ENCODE assay signal across 8 cellular contexts in the genomic region with DNA sequence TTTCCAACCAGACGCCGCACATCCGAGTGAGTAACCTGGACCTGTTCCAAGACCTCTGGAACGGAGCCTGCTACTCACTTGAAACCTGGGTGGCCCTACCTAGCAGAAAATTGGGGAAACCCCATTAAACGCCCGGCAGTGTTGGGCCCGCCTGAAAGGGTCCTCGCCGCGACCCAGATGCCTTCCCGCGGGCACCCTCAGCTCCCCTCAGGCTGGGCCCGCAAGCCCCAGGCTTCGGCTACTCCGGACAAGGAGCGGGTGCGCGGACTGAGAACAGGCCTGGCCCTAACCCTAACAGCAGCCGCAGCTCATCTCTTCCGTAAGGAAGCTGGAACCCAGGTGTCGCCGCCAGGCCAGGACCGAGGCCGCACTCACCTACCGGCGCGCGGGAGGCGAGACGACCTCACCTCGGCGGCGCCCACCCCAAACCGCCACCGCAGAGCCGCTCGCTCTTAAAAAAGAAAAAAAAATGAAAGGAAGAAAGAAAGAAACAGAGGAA. TPM values are rescaled to one million over a fixed set of nuclear protein-coding genes. Genes with fewer than 3 reads are reported as not detected.
DNase-seq lines count a peak whose midpoint lies in the region; ATAC-seq and TF ChIP-seq lines count a peak whose summit lies in the region.

No MANE protein-coding gene starts in this region.

- no peaks in the 10 kb centered on the region for H3K27me3 Mint-ChIP-seq in progenitor cell of endocrine pancreas

- H3K9me3 Mint-ChIP-seq in progenitor cell of endocrine pancreas (ENCODE audit: low read depth) = no peaks in the 10 kb centered on the region

- no peak for TF ChIP-seq POLR2A in adrenal gland (IDR thresholded peaks at IDR 0.05)

- H3K27ac Mint-ChIP-seq in progenitor cell of endocrine pancreas = peak overlapping the region; percentile 95

- intact Hi-C loops in adrenal gland (cut with DNase I) = no loop called here
- intact Hi-C loops in left ventricle myocardium inferior (cut with micrococcal nuclease) = no loop called here

- 0 to 1% (median 0%) methylated on average over 22 to 37 of the region's 37 CpGs for WGBS in adrenal gland, 4 donors

- H3K27ac ChIP-seq in adrenal gland (peak overlapping the region; percentile 84 to 92 (median 86)), left ventricle myocardium inferior (replicated peaks) (peak overlapping the region; percentile 95)

- peaks cover 2% of the 10 kb centered on the region for H3K36me3 Mint-ChIP-seq in progenitor cell of endocrine pancreas (ENCODE audit: insufficient read depth)

- H3K27me3 ChIP-seq in adrenal gland (no peaks in the 10 kb centered on the region), left ventricle myocardium inferior (ENCODE audit: low read depth) (no peaks in the 10 kb centered on the region)

- H3K4me1 ChIP-seq in adrenal gland (replicated peaks in 1 of 2) (peaks cover 9 to 20% of the 10 kb centered on the region in 2 donors), left ventricle myocardium inferior (peaks cover 57% of the 10 kb centered on the region)

- H3K4me3 Mint-ChIP-seq in progenitor cell of endocrine pancreas (ENCODE audit: low read depth) = peak overlapping the region; percentile 95

- TF ChIP-seq CTCF in adrenal gland (IDR thresholded peaks at IDR 0.05) (peak in 1 of 6 experiments; percentile 8), left ventricle myocardium inferior (IDR thresholded peaks at IDR 0.05; ENCODE audit: borderline replicate concordance) (no peak), progenitor cell of endocrine pancreas (IDR thresholded peaks at IDR 0.05; ENCODE audit: unreplicated experiment) (no peak)

- H3K4me3 ChIP-seq in Jurkat, Clone E6-1 (ENCODE audit: low read length) = peak overlapping the region; percentile 77
- peak overlapping the region; percentile 57 to 85 (median 76) for H3K4me3 ChIP-seq in adrenal gland
- H3K4me3 ChIP-seq in left ventricle myocardium inferior = peak overlapping the region; percentile 97

- peaks cover 39% of the 10 kb centered on the region for H3K4me1 Mint-ChIP-seq in progenitor cell of endocrine pancreas (ENCODE audit: low read depth)

- H3K36me3 ChIP-seq in adrenal gland (replicated peaks in 1 of 2) = no peaks in the 10 kb centered on the region
- no peaks in the 10 kb centered on the region for H3K36me3 ChIP-seq in left ventricle myocardium inferior

- ATAC-seq in GM21786 (IDR thresholded peaks at IDR 0.05; ENCODE audit: unreplicated experiment) = peak; percentile 20

- no peaks in the 10 kb centered on the region for H3K9me3 ChIP-seq in adrenal gland (replicated peaks in 1 of 3)
- H3K9me3 ChIP-seq in left ventricle myocardium inferior (replicated peaks) = no peaks in the 10 kb centered on the region

- peak; percentile 14 for DNase-seq in activated T-cell treated with anti-CD3 and anti-CD28 coated beads for 24 hours (ENCODE audit: low read depth)
- DNase-seq in activated T-cell treated with anti-CD3 and anti-CD28 coated beads, Interleukin-2, amount 50 U/mL, for 48 hours = no peak
- DNase-seq in Jurkat, Clone E6-1 (ENCODE audit: low read depth, low spot score) = no peak
- peak; percentile 60 to 84 (median 61) for DNase-seq in adrenal gland
- peak; percentile 40 for DNase-seq in left ventricle myocardium inferior
- DNase-seq in progenitor cell of endocrine pancreas (ENCODE audit: low spot score, unreplicated experiment) = no peak
- no peak for DNase-seq in SIG-M5 (lab: John Stamatoyannopoulos, UW)

RNA-seq across cellular contexts. Expression of a gene that starts 0.3 kb away (rescaled TPM):
- polyA plus RNA-seq in Jurkat, Clone E6-1 (2012; ENCODE audit: insufficient read depth, insufficient read length) = 132 TPM
- 10 to 100 TPM; 32.9 to 72.8 (median 65.3) TPM for total RNA-seq in adrenal gland
- polyA plus RNA-seq in adrenal gland = 100 to 1,000 TPM in 1 of 3 donors, 10 to 100 TPM in 2; 67.9 to 129 (median 78.6) TPM
- 56.3 TPM for total RNA-seq in left ventricle myocardium inferior
- total RNA-seq in progenitor cell of endocrine pancreas = 101 and 115 TPM in 2 replicates

RNA-seq across cellular contexts. Expression of a gene that starts 0.6 kb away (rescaled TPM):
- 27.3 TPM for polyA plus RNA-seq in Jurkat, Clone E6-1 (2012; ENCODE audit: insufficient read depth, insufficient read length)
- total RNA-seq in adrenal gland (10 to 100 TPM; 17.3 to 36.8 (median 25.5) TPM), left ventricle myocardium inferior (14.0 TPM), progenitor cell of endocrine pancreas (57.4 and 63.7 TPM in 2 replicates)
- 10 to 100 TPM in 1 of 3 donors, 1 to 10 TPM in 2; 7.7 to 43.5 (median 8.1) TPM for polyA plus RNA-seq in adrenal gland

RNA-seq across cellular contexts. Expression of a gene that starts 59.6 kb away (rescaled TPM):
- polyA plus RNA-seq in Jurkat, Clone E6-1 (2012; ENCODE audit: insufficient read depth, insufficient read length) = 54.4 TPM
- total RNA-seq in adrenal gland (10 to 100 TPM; 47.9 to 88.7 (median 57.9) TPM), left ventricle myocardium inferior (57.8 TPM), progenitor cell of endocrine pancreas (40.7 and 43.0 TPM in 2 replicates)
- 100 to 1,000 TPM in 1 of 3 donors, 10 to 100 TPM in 2; 32.6 to 136 (median 35.2) TPM for polyA plus RNA-seq in adrenal gland

Comparison
In these comparisons a context has a peak if more than half of its experiments do, and no peak if none do; other contexts are left out.
1. DNase-seq: peak in activated T-cell treated with anti-CD3 and anti-CD28 coated beads for 24 hours (single experiment), adrenal gland (7 of 7) and left ventricle myocardium inferior (single experiment); none in activated T-cell treated with anti-CD3 and anti-CD28 coated beads, Interleukin-2, amount 50 U/mL, for 48 hours (0 of 2), Jurkat, Clone E6-1 (single experiment), progenitor cell of endocrine pancreas (single experiment) and SIG-M5 (single experiment).
2. Peak in every context shown above with its lines, with median percentiles within 50 percentile points of each other: H3K4me3 ChIP-seq.